ENCODE assay signal across 8 cellular contexts in the genomic region with DNA sequence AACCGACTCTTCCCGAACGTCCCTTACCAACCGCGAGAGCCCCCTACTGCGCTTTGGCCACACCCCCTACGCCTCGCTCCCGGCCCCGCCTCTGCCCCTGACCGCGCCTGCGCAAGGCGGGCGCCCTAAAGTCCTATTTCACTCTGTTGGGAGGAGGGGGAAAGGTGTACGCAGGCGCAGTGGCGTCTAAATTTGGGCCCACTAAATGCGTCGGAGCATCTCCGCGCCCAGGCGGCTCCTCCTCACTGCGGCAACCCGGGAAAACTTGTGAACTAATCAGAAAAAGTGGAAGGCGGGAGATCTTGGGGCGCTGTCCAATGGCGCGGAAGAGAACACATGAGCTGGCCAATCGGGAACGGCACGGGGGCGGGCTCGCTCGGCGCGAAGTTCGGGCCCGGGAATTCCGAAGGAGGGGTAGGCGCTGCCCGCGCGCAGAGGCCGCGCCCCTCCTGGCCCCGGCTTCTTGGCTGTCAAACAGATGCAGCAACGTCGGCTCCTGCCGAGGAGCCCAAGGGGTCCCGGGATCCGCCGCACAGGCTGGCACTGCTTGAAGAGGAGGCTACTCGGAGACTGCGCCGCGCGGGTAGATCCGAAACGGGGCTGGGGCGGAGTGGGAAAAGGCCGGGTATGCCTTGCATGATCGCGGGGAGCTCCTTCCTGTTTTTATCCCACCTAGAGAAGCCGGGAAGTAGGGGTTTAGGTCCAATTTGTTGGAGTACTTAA. TPM values are rescaled to one million over a fixed set of nuclear protein-coding genes. Genes with fewer than 3 reads are reported as not detected.
DNase-seq lines count a peak whose midpoint lies in the region; ATAC-seq and TF ChIP-seq lines count a peak whose summit lies in the region.

A gene with protein sequence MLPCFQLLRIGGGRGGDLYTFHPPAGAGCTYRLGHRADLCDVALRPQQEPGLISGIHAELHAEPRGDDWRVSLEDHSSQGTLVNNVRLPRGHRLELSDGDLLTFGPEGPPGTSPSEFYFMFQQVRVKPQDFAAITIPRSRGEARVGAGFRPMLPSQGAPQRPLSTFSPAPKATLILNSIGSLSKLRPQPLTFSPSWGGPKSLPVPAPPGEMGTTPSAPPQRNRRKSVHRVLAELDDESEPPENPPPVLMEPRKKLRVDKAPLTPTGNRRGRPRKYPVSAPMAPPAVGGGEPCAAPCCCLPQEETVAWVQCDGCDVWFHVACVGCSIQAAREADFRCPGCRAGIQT (plus strand): TSS at position 450 of the 723 bp plus-strand sequence. CDS start 881 bp downstream, outside the sequence.

- no peaks in the 10 kb centered on the region for H3K9me3 Mint-ChIP-seq in endodermal cell

- peak within 1 kb of the TSS; percentile 89 for H3K27ac Mint-ChIP-seq in endodermal cell

- TF ChIP-seq CTCF in OCI-LY1 (IDR thresholded peaks at IDR 0.05; ENCODE audit: low read length), result no peak
- TF ChIP-seq CTCF in endodermal cell (conservative IDR thresholded peaks at IDR 0.05), result no peak

- no peaks in the 10 kb centered on the region for H3K9me2 ChIP-seq in OCI-LY1 (ENCODE audit: low read depth, low read length)

- H3K9ac ChIP-seq in OCI-LY1 (ENCODE audit: low read length) (peak within 1 kb of the TSS; percentile 89), endodermal cell (ENCODE audit: extremely low read depth, low read length, poor library complexity, severe bottlenecking) (peak within 1 kb of the TSS; percentile 51)

- no peaks in the 10 kb centered on the region for H3K27me3 Mint-ChIP-seq in endodermal cell (ENCODE audit: insufficient read depth)

- H3K36me3 Mint-ChIP-seq in endodermal cell (ENCODE audit: low read depth), result peaks cover 38% of the 10 kb centered on the region

- H3K4me1 ChIP-seq in OCI-LY1 (ENCODE audit: insufficient read depth, low read length, severe bottlenecking) (peaks cover 50% of the 10 kb centered on the region), endodermal cell (ENCODE audit: control insufficient read depth, insufficient read depth, low read length) (peaks cover 3% of the 10 kb centered on the region), mesodermal cell (ENCODE audit: control insufficient read depth, insufficient read depth, low read length, poor library complexity, severe bottlenecking) (peaks cover 5% of the 10 kb centered on the region)

- H3K27ac ChIP-seq in OCI-LY1 (ENCODE audit: low read depth, low read length, poor library complexity, severe bottlenecking) (peak within 1 kb of the TSS; percentile 70), endodermal cell (ENCODE audit: low read depth, low read length) (no peak within 1 kb of the TSS), mesodermal cell (ENCODE audit: low read depth, low read length, severe bottlenecking) (no peak within 1 kb of the TSS)

- DNase-seq in DMS 273 (lab: John Stamatoyannopoulos, UW; ENCODE audit: unreplicated experiment) (peak; percentile 99), HuH-7 (ENCODE audit: low spot score) (peak; percentile 96), endodermal cell (peak; percentile 99)
- peak; percentile 99 for DNase-seq in activated CD8-positive, alpha-beta memory T cell treated with anti-CD3 and anti-CD28 coated beads, Interleukin-2, amount 50 U/mL, for 24 hours (ENCODE audit: extremely low read depth)
- peak; percentile 96 for DNase-seq in stimulated activated CD8-positive, alpha-beta memory T cell treated with anti-CD3 and anti-CD28 coated beads, Interleukin-15, amount 100 ng/mL, for 24 hours (ENCODE audit: low read depth)

- H3K4me2 ChIP-seq in OCI-LY1 (ENCODE audit: low read length), result peak within 1 kb of the TSS; percentile 94

- peaks cover 6% of the 10 kb centered on the region; the same call in 1 of the 2 replicates for H3K79me2 ChIP-seq in OCI-LY1 (ENCODE audit: insufficient read depth, low read length)

- no peaks in the 10 kb centered on the region for H3K27me3 ChIP-seq in OCI-LY1 (ENCODE audit: insufficient read depth, low read length)
- H3K27me3 ChIP-seq in endodermal cell (ENCODE audit: control insufficient read depth, insufficient read depth, low read length, poor library complexity, severe bottlenecking), result no peaks in the 10 kb centered on the region

- H3K4me3 Mint-ChIP-seq in endodermal cell, result peak within 1 kb of the TSS; percentile 86

- no peaks in the 10 kb centered on the region for H4K20me1 ChIP-seq in OCI-LY1 (ENCODE audit: insufficient read depth, low read length)

- H3F3A ChIP-seq in OCI-LY1 (ENCODE audit: insufficient read depth, low read length), result no peaks in the 10 kb centered on the region

- H3K36me3 ChIP-seq in OCI-LY1 (ENCODE audit: insufficient read depth, low read length) (peaks cover 51% of the 10 kb centered on the region), endodermal cell (ENCODE audit: control insufficient read depth, insufficient read depth, low read length) (peaks cover 29% of the 10 kb centered on the region), mesodermal cell (ENCODE audit: control insufficient read depth, insufficient read depth, low read length) (peaks cover 48% of the 10 kb centered on the region)

- H3K4me3 ChIP-seq in OCI-LY1 (ENCODE audit: low read depth, low read length, poor library complexity, severe bottlenecking) (peak within 1 kb of the TSS; percentile 82), endodermal cell (ENCODE audit: low read length) (peak within 1 kb of the TSS; percentile 96), mesodermal cell (ENCODE audit: extremely low read depth, insufficient read depth, low read length, poor library complexity, severe bottlenecking) (peak within 1 kb of the TSS; percentile 74)

- H3K9me3 ChIP-seq in OCI-LY1 (ENCODE audit: low read length), result no peaks in the 10 kb centered on the region
- H3K9me3 ChIP-seq in endodermal cell (ENCODE audit: control insufficient read depth, low read length), result no peaks in the 10 kb centered on the region
- H3K9me3 ChIP-seq in mesodermal cell (ENCODE audit: control insufficient read depth, low read length), result no peaks in the 10 kb centered on the region

- peaks cover 17% of the 10 kb centered on the region for H3K4me1 Mint-ChIP-seq in endodermal cell

- no peak within 1 kb of the TSS for H2AFZ ChIP-seq in OCI-LY1 (ENCODE audit: low read length)

- peak; percentile 57 for ATAC-seq in GM21526 (IDR thresholded peaks at IDR 0.05; ENCODE audit: low FRiP score, unreplicated experiment)

- WGBS in endodermal cell (ENCODE audit: insufficient coverage in 1 of 2, insufficient read length in 1 of 2), 2 experiments, result 0 to 1% methylated on average over 31 to 65 of the region's 65 CpGs
- WGBS in mesodermal cell (ENCODE audit: insufficient coverage in 2 of 2), 2 experiments, result 1% methylated on average over 41 to 47 of the region's 65 CpGs

RNA-seq across cellular contexts. Expression of the gene that starts here (rescaled TPM):
- total RNA-seq in endodermal cell, result 10 to 100 TPM; 10.8 to 12.5 TPM
- 10.0 TPM for polyA plus RNA-seq in endodermal cell (2013, experiment 1 of 2)
- polyA plus RNA-seq in endodermal cell (2013, experiment 2 of 2), result 11.1 TPM
- 8.1 TPM for polyA plus RNA-seq in mesodermal cell (2013, experiment 1 of 2)
- polyA plus RNA-seq in mesodermal cell (2013, experiment 2 of 2), result 6.9 TPM
